In the genomic region with DNA sequence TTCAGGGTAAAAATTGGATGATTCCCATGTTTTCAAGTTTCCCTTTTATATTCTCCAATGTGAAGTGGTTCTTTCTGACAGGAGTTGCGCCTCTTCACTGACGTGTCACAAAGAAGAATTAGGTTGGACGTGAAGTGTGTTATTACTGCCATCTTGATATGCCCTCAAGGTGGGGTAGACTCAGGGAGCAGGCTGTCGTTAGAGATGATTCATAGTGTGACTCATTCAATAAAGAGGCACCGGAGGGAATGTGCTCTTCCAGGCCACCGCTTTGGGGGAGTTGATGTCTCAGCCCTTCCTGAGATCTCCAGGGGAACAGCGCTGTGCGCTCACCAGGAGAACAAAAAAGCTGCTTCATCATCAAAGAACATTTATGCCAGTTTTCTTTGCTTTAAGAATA, we compare ENCODE assay signal across 9 cellular contexts. TPM values are rescaled to one million over a fixed set of nuclear protein-coding genes. Genes with fewer than 3 reads are reported as not detected.
A peak's percentile ranks its signal among the peaks of the same experiment; 100 is the strongest.
DNase-seq lines count a peak whose midpoint lies in the region; ATAC-seq and TF ChIP-seq lines count a peak whose summit lies in the region.
"Had no signal": no experiment of that assay in that cellular context is flagged by ENCODE, and none has a peak within 500 bp of the region (broad histone marks: within the 10 kb centered on the region; RNA-seq: fewer than 3 reads in every experiment).

No MANE protein-coding gene starts in this region.

- TF ChIP-seq POLR2A in NB4 (IDR thresholded peaks at IDR 0.05; ENCODE audit: extremely low read depth, insufficient read length) (no peak), thyroid gland (IDR thresholded peaks at IDR 0.05) (no peak)

- WGBS in thyroid gland, 2 donors = 28 to 45% methylated on average over 8 of the region's 8 CpGs

- no peaks in the 10 kb centered on the region for H3K27me3 ChIP-seq in thyroid gland

- no peak overlapping the region for H3K27ac ChIP-seq in thyroid gland
- H3K27ac ChIP-seq: 22Rv1 had no signal

- TF ChIP-seq CTCF in NB4 (IDR thresholded peaks at IDR 0.05; ENCODE audit: low read depth, low read length) (no peak), thyroid gland (IDR thresholded peaks at IDR 0.05) (no peak)

- ATAC-seq in GM21367 (IDR thresholded peaks at IDR 0.05; ENCODE audit: unreplicated experiment) = no peak

- intact Hi-C loops in thyroid gland (cut with DNase I) = loop anchor here (5.0 to 10.0 kb wide), 2 partner anchors 92 to 96 kb away; partner anchors contain the start of gene ATG16L1

- peaks cover 10 to 21% of the 10 kb centered on the region in 2 donors for H3K4me1 ChIP-seq in thyroid gland

- H3K36me3 ChIP-seq in thyroid gland = no peaks in the 10 kb centered on the region

- H3K9me3 ChIP-seq in thyroid gland = no peaks in the 10 kb centered on the region

- DNase-seq in DMS 273 (lab: John Stamatoyannopoulos, UW; ENCODE audit: unreplicated experiment) (peak; percentile 51), DMS 273 treated with DMSO at 0.1 percent for 48 hours (lab: John Stamatoyannopoulos, UW) (no peak), NB4 (ENCODE audit: low read depth) (peak; percentile 96), activated T-cell treated with anti-CD3 and anti-CD28 coated beads for 24 hours (ENCODE audit: low read depth) (peak; percentile 26), islet precursor cell (peak; percentile 91), thyroid gland (peak; percentile 54 to 61), SK-N-DZ (ENCODE audit: low spot score) (no peak)

- H3K4me3 ChIP-seq in NB4 (ENCODE audit: low read depth, low read length) = peak overlapping the region; percentile 27
- H3K4me3 ChIP-seq in thyroid gland (replicated peaks in 1 of 3) = no peak overlapping the region

RNA-seq across cellular contexts. Expression of gene DGKD, which starts 3.6 kb away (rescaled TPM):
- 10 to 100 TPM; 22.3 to 71.7 (median 27.3) TPM for total RNA-seq in thyroid gland
- 15.9 and 21.3 TPM in 2 replicates for polyA plus RNA-seq in SK-N-DZ (2014; cell fraction: cytosol; rRNA removed)
- 45.7 and 52.6 TPM in 2 replicates for polyA plus RNA-seq in SK-N-DZ (2014; cell fraction: nucleus; rRNA removed)

RNA-seq across cellular contexts. Expression of gene SAG, which starts 43.1 kb away (rescaled TPM):
- total RNA-seq in thyroid gland = under 1 TPM in 1 of 4 donors, not detected in 3; 0.21 TPM
- polyA plus RNA-seq in SK-N-DZ (2014; cell fraction: cytosol; rRNA removed) = 0.19 TPM in 1 of 2 replicates, not detected in the other
- polyA plus RNA-seq in SK-N-DZ (2014; cell fraction: nucleus; rRNA removed) = 0.05 TPM in 1 of 2 replicates, not detected in the other

Comparison
In these comparisons a context has a peak if more than half of its experiments do, and no peak if none do; other contexts are left out.
1. DNase-seq: peak in DMS 273 (single experiment), NB4 (single experiment), activated T-cell treated with anti-CD3 and anti-CD28 coated beads for 24 hours (single experiment), islet precursor cell (single experiment) and thyroid gland (2 of 2); none in DMS 273 treated with DMSO at 0.1 percent for 48 hours (single experiment) and SK-N-DZ (single experiment).